Comparison of ENCODE assay signal across 1 cellular context in genomic region chr18:3665780-3666525, GRCh38.
TF ChIP-seq lines count a peak whose summit lies in the region.

No MANE protein-coding gene starts in this region.

TF ChIP-seq in HepG2, 621 proteins besides CTCF, POLR2A, EP300 and RAD21 (continued from another document and continues in another):
- no peak for TF ChIP-seq ZBTB40 (IDR thresholded peaks at IDR 0.05)
- TF ChIP-seq ZBTB40 (CRISPR knock-in tag; IDR thresholded peaks at IDR 0.05) = no peak
- TF ChIP-seq DR1 (CRISPR knock-in tag; IDR thresholded peaks at IDR 0.05) = peak; percentile 47; the same call in 1 of the 2 replicates
- peak; percentile 79 for TF ChIP-seq ZNF501 (CRISPR knock-in tag; IDR thresholded peaks at IDR 0.05)
- no peak; the same call in 1 of the 2 replicates for TF ChIP-seq ZNF646 (CRISPR knock-in tag; IDR thresholded peaks at IDR 0.05)
- no peak for TF ChIP-seq ZNF747 (CRISPR knock-in tag; IDR thresholded peaks at IDR 0.05; ENCODE audit: borderline replicate concordance)
- TF ChIP-seq PCBP2 (optimal IDR thresholded peaks at IDR 0.05; ENCODE audit: low read depth, low read length, poor library complexity, severe bottlenecking) = no peak
- no peak for TF ChIP-seq GTF3A (CRISPR knock-in tag; conservative IDR thresholded peaks at IDR 0.05)
- TF ChIP-seq PHB2 (IDR thresholded peaks at IDR 0.05; ENCODE audit: partially characterized antibody) = no peak
- peak; percentile 91 for TF ChIP-seq HMG20A (CRISPR knock-in tag; IDR thresholded peaks at IDR 0.05; ENCODE audit: borderline replicate concordance)
- no peak for TF ChIP-seq PCBP1 (IDR thresholded peaks at IDR 0.05; ENCODE audit: borderline replicate concordance, low read depth, low read length)
- TF ChIP-seq GZF1 (CRISPR knock-in tag; IDR thresholded peaks at IDR 0.05) = no peak
- no peak for TF ChIP-seq ZNF775 (CRISPR knock-in tag; IDR thresholded peaks at IDR 0.05; ENCODE audit: borderline replicate concordance)
- TF ChIP-seq ZNF101 (CRISPR knock-in tag; IDR thresholded peaks at IDR 0.05; ENCODE audit: borderline replicate concordance, low read depth) = no peak
- TF ChIP-seq RBM39 (IDR thresholded peaks at IDR 0.05; ENCODE audit: low read depth, low read length, poor library complexity, severe bottlenecking) = no peak
- no peak for TF ChIP-seq REL (CRISPR knock-in tag; conservative IDR thresholded peaks at IDR 0.05)
- no peak for TF ChIP-seq HMGA1 (CRISPR knock-in tag; conservative IDR thresholded peaks at IDR 0.05)
- TF ChIP-seq BCL6 (CRISPR knock-in tag; IDR thresholded peaks at IDR 0.05) = peak; percentile 92
- TF ChIP-seq, protein P1, sequence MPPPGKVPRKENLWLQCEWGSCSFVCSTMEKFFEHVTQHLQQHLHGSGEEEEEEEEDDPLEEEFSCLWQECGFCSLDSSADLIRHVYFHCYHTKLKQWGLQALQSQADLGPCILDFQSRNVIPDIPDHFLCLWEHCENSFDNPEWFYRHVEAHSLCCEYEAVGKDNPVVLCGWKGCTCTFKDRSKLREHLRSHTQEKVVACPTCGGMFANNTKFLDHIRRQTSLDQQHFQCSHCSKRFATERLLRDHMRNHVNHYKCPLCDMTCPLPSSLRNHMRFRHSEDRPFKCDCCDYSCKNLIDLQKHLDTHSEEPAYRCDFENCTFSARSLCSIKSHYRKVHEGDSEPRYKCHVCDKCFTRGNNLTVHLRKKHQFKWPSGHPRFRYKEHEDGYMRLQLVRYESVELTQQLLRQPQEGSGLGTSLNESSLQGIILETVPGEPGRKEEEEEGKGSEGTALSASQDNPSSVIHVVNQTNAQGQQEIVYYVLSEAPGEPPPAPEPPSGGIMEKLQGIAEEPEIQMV (CRISPR knock-in tag; IDR thresholded peaks at IDR 0.05; ENCODE audit: low read depth) = no peak
- TF ChIP-seq DZIP1 (CRISPR knock-in tag; IDR thresholded peaks at IDR 0.05) = no peak
- no peak for TF ChIP-seq ZNF274 (CRISPR knock-in tag; IDR thresholded peaks at IDR 0.05)
- TF ChIP-seq, protein P2, sequence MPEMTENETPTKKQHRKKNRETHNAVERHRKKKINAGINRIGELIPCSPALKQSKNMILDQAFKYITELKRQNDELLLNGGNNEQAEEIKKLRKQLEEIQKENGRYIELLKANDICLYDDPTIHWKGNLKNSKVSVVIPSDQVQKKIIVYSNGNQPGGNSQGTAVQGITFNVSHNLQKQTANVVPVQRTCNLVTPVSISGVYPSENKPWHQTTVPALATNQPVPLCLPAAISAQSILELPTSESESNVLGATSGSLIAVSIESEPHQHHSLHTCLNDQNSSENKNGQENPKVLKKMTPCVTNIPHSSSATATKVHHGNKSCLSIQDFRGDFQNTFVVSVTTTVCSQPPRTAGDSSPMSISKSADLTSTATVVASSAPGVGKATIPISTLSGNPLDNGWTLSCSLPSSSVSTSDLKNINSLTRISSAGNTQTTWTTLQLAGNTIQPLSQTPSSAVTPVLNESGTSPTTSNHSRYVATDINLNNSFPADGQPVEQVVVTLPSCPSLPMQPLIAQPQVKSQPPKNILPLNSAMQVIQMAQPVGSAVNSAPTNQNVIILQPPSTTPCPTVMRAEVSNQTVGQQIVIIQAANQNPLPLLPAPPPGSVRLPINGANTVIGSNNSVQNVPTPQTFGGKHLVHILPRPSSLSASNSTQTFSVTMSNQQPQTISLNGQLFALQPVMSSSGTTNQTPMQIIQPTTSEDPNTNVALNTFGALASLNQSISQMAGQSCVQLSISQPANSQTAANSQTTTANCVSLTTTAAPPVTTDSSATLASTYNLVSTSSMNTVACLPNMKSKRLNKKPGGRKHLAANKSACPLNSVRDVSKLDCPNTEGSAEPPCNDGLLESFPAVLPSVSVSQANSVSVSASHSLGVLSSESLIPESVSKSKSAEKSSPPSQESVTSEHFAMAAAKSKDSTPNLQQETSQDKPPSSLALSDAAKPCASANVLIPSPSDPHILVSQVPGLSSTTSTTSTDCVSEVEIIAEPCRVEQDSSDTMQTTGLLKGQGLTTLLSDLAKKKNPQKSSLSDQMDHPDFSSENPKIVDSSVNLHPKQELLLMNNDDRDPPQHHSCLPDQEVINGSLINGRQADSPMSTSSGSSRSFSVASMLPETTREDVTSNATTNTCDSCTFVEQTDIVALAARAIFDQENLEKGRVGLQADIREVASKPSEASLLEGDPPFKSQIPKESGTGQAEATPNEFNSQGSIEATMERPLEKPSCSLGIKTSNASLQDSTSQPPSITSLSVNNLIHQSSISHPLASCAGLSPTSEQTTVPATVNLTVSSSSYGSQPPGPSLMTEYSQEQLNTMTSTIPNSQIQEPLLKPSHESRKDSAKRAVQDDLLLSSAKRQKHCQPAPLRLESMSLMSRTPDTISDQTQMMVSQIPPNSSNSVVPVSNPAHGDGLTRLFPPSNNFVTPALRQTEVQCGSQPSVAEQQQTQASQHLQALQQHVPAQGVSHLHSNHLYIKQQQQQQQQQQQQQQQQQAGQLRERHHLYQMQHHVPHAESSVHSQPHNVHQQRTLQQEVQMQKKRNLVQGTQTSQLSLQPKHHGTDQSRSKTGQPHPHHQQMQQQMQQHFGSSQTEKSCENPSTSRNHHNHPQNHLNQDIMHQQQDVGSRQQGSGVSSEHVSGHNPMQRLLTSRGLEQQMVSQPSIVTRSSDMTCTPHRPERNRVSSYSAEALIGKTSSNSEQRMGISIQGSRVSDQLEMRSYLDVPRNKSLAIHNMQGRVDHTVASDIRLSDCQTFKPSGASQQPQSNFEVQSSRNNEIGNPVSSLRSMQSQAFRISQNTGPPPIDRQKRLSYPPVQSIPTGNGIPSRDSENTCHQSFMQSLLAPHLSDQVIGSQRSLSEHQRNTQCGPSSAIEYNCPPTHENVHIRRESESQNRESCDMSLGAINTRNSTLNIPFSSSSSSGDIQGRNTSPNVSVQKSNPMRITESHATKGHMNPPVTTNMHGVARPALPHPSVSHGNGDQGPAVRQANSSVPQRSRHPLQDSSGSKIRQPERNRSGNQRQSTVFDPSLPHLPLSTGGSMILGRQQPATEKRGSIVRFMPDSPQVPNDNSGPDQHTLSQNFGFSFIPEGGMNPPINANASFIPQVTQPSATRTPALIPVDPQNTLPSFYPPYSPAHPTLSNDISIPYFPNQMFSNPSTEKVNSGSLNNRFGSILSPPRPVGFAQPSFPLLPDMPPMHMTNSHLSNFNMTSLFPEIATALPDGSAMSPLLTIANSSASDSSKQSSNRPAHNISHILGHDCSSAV (CRISPR knock-in tag; IDR thresholded peaks at IDR 0.05; ENCODE audit: borderline replicate concordance) = no peak
- TF ChIP-seq CEBPB (IDR thresholded peaks at IDR 0.05; ENCODE audit: borderline replicate concordance, low read depth, low read length) = no peak
- 0 out of 2 replicates have a peak, but pooled peaks have one; percentile 39 for TF ChIP-seq KDM4B (CRISPR knock-in tag; IDR thresholded peaks at IDR 0.05)
- no peak for TF ChIP-seq ZNF550 (CRISPR knock-in tag; IDR thresholded peaks at IDR 0.05; ENCODE audit: borderline replicate concordance)
- TF ChIP-seq ZNF605 (CRISPR knock-in tag; IDR thresholded peaks at IDR 0.05) = no peak
